In genomic region chr12:53674977-53675700, GRCh38 we compare ENCODE assay signal across 8 cellular contexts. TPM values are rescaled to one million over a fixed set of nuclear protein-coding genes. Genes with fewer than 3 reads are reported as not detected.
DNase-seq lines count a peak whose midpoint lies in the region; ATAC-seq and TF ChIP-seq lines count a peak whose summit lies in the region.

No MANE protein-coding gene starts in this region.

- H3K9me3 ChIP-seq in H9 (ENCODE audit: control insufficient read depth, low read depth, low read length), result no peaks in the 10 kb centered on the region
- H3K9me3 ChIP-seq in skeletal muscle satellite cell (replicated peaks; ENCODE audit: low read length), result no peaks in the 10 kb centered on the region

- peak overlapping the region; percentile 42 for H3K56ac ChIP-seq in H9 (ENCODE audit: insufficient read length, low read depth, low read length)

- ATAC-seq in T-cell (replicated peaks in 1 of 4) (no peak), HG02759 (IDR thresholded peaks at IDR 0.05; ENCODE audit: unreplicated experiment) (no peak), GM18505 (IDR thresholded peaks at IDR 0.05; ENCODE audit: unreplicated experiment) (no peak), GM18498 (IDR thresholded peaks at IDR 0.05; ENCODE audit: unreplicated experiment) (no peak)

- WGBS in H9 (ENCODE audit: extremely low coverage, insufficient read length, low lambda C conversion rate), result no CpG with 5 or more reads among the region's 8 CpGs

- H3K14ac ChIP-seq in H9 (ENCODE audit: insufficient read depth, low read length), result peak overlapping the region; percentile 95

- H3K9me3 Mint-ChIP-seq in H9 (peaks cover 0 to 4% of the 10 kb centered on the region in 2 experiments; a peak in 1 of 5 replicates), T-cell (no peaks in the 10 kb centered on the region)

- H2BK20ac ChIP-seq in H9 (ENCODE audit: low read depth, low read length, poor library complexity, severe bottlenecking), result no peak overlapping the region

- peak overlapping the region; percentile 79 for H4K5ac ChIP-seq in H9 (ENCODE audit: insufficient read length, low read depth, low read length)

- peak overlapping the region; percentile 11 for H2BK12ac ChIP-seq in H9 (ENCODE audit: insufficient read length, low read depth, low read length)

- peak overlapping the region; percentile 26 for H2BK120ac ChIP-seq in H9 (ENCODE audit: low read depth, low read length, poor library complexity, severe bottlenecking)

- H3K4me2 ChIP-seq in H9 (ENCODE audit: insufficient read depth, insufficient read length, low read length) (peak overlapping the region; percentile 87), skeletal muscle satellite cell (ENCODE audit: low read length) (peak overlapping the region; percentile 96)

- no peak overlapping the region for H4K8ac ChIP-seq in H9 (replicated peaks; ENCODE audit: insufficient read length, low read depth, low read length)

- no peak overlapping the region for H3K23ac ChIP-seq in H9 (ENCODE audit: insufficient read length, low read depth, low read length)

- H2AK5ac ChIP-seq in H9 (ENCODE audit: insufficient read length, low read length), result no peak overlapping the region

- H3K4me3 ChIP-seq in foreskin fibroblast (ENCODE audit: low read depth in 1 of 2, low read length in 2 of 2) (peak overlapping the region; percentile 71 to 98), skeletal muscle satellite cell (ENCODE audit: low read length) (peak overlapping the region; percentile 85)

- POLR2A ChIA-PET in T-cell (lab: Charles Lee), result interaction anchor here in 1 of 2 donors (0.5 to 1.1 kb wide), 2 partner anchors 48 to 349 kb away, joined by 3 read pairs; no protein-coding TSS in a partner anchor

- H3K79me1 ChIP-seq in H9 (ENCODE audit: insufficient read depth, low read depth, low read length, poor library complexity, severe bottlenecking), result peaks cover 3% of the 10 kb centered on the region

- no peaks in the 10 kb centered on the region for H3K79me2 ChIP-seq in H9 (ENCODE audit: insufficient read depth, low read length)

- TF ChIP-seq CTCF in H9 (conservative IDR thresholded peaks at IDR 0.05) (no peak), foreskin fibroblast (IDR thresholded peaks at IDR 0.05; ENCODE audit: low read depth, low read length) (no peak)

- DNase-seq in H9, result no peak
- no peak for DNase-seq in T-cell
- DNase-seq in foreskin fibroblast, result no peak
- no peak for DNase-seq in erythroblast (lab: John Stamatoyannopoulos, UW)

- no peak for TF ChIP-seq POLR2A in GM18505 (IDR thresholded peaks at IDR 0.05; ENCODE audit: borderline replicate concordance, extremely low read depth, insufficient read depth, insufficient read length)
- no peak for TF ChIP-seq POLR2A in erythroblast (IDR thresholded peaks at IDR 0.05; ENCODE audit: low read length)

- H4K20me1 ChIP-seq in H9 (ENCODE audit: control insufficient read depth, insufficient read depth, insufficient read length), result no peaks in the 10 kb centered on the region

- peak overlapping the region; percentile 84 for H2BK5ac ChIP-seq in H9 (ENCODE audit: insufficient read length, low read length)

- H3K36me3 Mint-ChIP-seq in H9 (ENCODE audit: insufficient read depth in 1 of 3, low read depth in 3 of 3) (peaks cover 32 to 44% (median 44%) of the 10 kb centered on the region in 3 experiments; a peak in 6 of 7 replicates), T-cell (peaks cover 20% of the 10 kb centered on the region)

- H3K27me3 ChIP-seq in H9 (ENCODE audit: insufficient read depth, low read length), result no peaks in the 10 kb centered on the region
- no peaks in the 10 kb centered on the region for H3K27me3 ChIP-seq in skeletal muscle satellite cell (ENCODE audit: control insufficient read depth, insufficient read depth, low read length)

- H3T11ph ChIP-seq in H9 (ENCODE audit: low read length), result no peak overlapping the region

- H2BK15ac ChIP-seq in H9 (ENCODE audit: low read depth, low read length), result no peak overlapping the region

- H3K23me2 ChIP-seq in H9 (ENCODE audit: insufficient read length, low read depth, low read length, poor library complexity, severe bottlenecking), result peaks cover 19% of the 10 kb centered on the region

- peak overlapping the region; percentile 82 for H3K27ac ChIP-seq in H9 (ENCODE audit: insufficient read length, low read depth, low read length)

- peaks cover 30 to 41% of the 10 kb centered on the region in 2 experiments for H3K4me1 Mint-ChIP-seq in H9
- H3K4me1 Mint-ChIP-seq in T-cell, result peaks cover 20 to 42% (median 41%) of the 10 kb centered on the region in 3 donors

- H3K36me3 ChIP-seq in skeletal muscle satellite cell (ENCODE audit: insufficient read depth, low read length), result peaks cover 32% of the 10 kb centered on the region

- no peak overlapping the region for H3K4ac ChIP-seq in H9 (ENCODE audit: low read depth, low read length)

- no peak overlapping the region for H2AFZ ChIP-seq in H9 (ENCODE audit: low read length)

- CTCF ChIA-PET in T-cell (lab: Charles Lee), result interaction anchor here (0.5 to 3.4 kb wide), 15 partner anchors 10 to 517 kb away, joined by 3 to 35 read pairs (median 3); partner anchors contain the start of genes ATF7 (in 1 of the 2), CALCOCO1 (in 1 of the 2), SP1 (in 1 of the 2) and TARBP2 (in 1 of the 2)

- H3K27ac Mint-ChIP-seq in H9, result peak overlapping the region; percentile 99 to 100 (median 99)
- peak overlapping the region; percentile 92 to 97 for H3K27ac Mint-ChIP-seq in T-cell

- H3K9ac ChIP-seq in H9 (ENCODE audit: extremely low read depth, insufficient read length, low read length) (peak overlapping the region; percentile 97), skeletal muscle satellite cell (ENCODE audit: low read depth, low read length) (peak overlapping the region; percentile 85)

- H4K91ac ChIP-seq in H9 (ENCODE audit: insufficient read length, low read depth, low read length), result no peak overlapping the region

- H3K4me3 Mint-ChIP-seq in H9 (peak overlapping the region; percentile 90 to 98), T-cell (peak overlapping the region; percentile 87 to 93 (median 92))

- H3K27me3 Mint-ChIP-seq in H9 (ENCODE audit: low read depth) (peaks cover 3% of the 10 kb centered on the region), T-cell (peaks cover 13 to 21% of the 10 kb centered on the region in 2 donors)

- peak overlapping the region; percentile 61 for H3K18ac ChIP-seq in H9 (ENCODE audit: insufficient read length, low read depth, low read length)

- H3K4me1 ChIP-seq in H9 (ENCODE audit: insufficient read depth, low read length) (peaks cover 7% of the 10 kb centered on the region), skeletal muscle satellite cell (ENCODE audit: control insufficient read depth, insufficient read depth, low read length) (peaks cover 35% of the 10 kb centered on the region)

RNA-seq across cellular contexts. Expression of gene ATP5MC2, which starts 0.7 kb away (rescaled TPM):
- total RNA-seq in H9 (2021), result 379 and 389 TPM in 2 replicates
- total RNA-seq in T-cell, result 100 to 1,000 TPM; 223 to 283 (median 251) TPM
- total RNA-seq in skeletal muscle satellite cell (2012; rRNA removed), result 75.3 and 118 TPM in 2 replicates

RNA-seq across cellular contexts. Expression of gene ATF7, which starts 49.0 kb away (rescaled TPM):
- 17.7 and 18.4 TPM in 2 replicates for total RNA-seq in H9 (2021)
- total RNA-seq in T-cell, result 10 to 100 TPM; 18.9 to 29.6 (median 27.1) TPM
- 10.0 and 10.9 TPM in 2 replicates for total RNA-seq in skeletal muscle satellite cell (2012; rRNA removed)

RNA-seq across cellular contexts. Expression of gene CALCOCO1, which starts 52.1 kb away (rescaled TPM):
- total RNA-seq in H9 (2021), result 21.5 and 22.3 TPM in 2 replicates
- 100 to 1,000 TPM; 118 to 162 (median 153) TPM for total RNA-seq in T-cell
- total RNA-seq in skeletal muscle satellite cell (2012; rRNA removed), result 41.8 and 47.8 TPM in 2 replicates
